In the genomic region with DNA sequence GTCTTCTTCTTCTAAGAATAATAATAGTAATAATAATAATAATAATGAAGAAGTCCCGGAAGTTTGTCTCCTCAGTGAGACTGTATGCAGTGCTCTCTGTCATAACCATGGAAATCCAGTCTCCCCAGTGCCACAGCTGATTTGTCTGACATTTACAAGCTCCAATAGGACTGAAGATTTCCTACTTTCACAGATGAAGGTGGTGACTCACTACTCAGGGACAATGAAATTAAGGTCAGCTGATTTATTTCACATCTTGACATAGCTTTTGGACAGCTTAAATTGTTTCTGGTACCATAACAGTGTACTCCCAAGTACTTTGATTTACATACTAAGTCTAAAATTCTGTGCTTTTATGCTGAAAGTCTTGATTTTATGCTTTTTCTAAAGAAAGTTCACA, we compare ENCODE assay signal across 14 cellular contexts. TPM values are rescaled to one million over a fixed set of nuclear protein-coding genes. Genes with fewer than 3 reads are reported as not detected.
DNase-seq lines count a peak whose midpoint lies in the region; ATAC-seq and TF ChIP-seq lines count a peak whose summit lies in the region.
"Had no signal": no experiment of that assay in that cellular context is flagged by ENCODE, and none has a peak within 500 bp of the region (broad histone marks: within the 10 kb centered on the region; RNA-seq: fewer than 3 reads in every experiment).

No MANE protein-coding gene starts in this region.

- no peak for TF ChIP-seq POLR2A in gastrocnemius medialis (IDR thresholded peaks at IDR 0.05)

- ATAC-seq in gastrocnemius medialis (peak; percentile 87 to 93), GM18867 (IDR thresholded peaks at IDR 0.05; ENCODE audit: unreplicated experiment) (no peak)
- ATAC-seq: stimulated activated naive B cell treated with anti-CD40 and anti-IgM and Interleukin-4, amounts not matched to agents 10 μg/mL and 1 μg/mL and 100 μg/mL, for 72 hours had no signal

- TF ChIP-seq CTCF in epithelial cell of esophagus (IDR thresholded peaks at IDR 0.05; ENCODE audit: insufficient read depth, low read depth, low read length, missing control alignments) = no peak
- no peak for TF ChIP-seq CTCF in right atrium auricular region (IDR thresholded peaks at IDR 0.05)
- TF ChIP-seq CTCF in gastrocnemius medialis (IDR thresholded peaks at IDR 0.05 in 4 of 5, conservative IDR thresholded peaks at IDR 0.05 in 1 of 5) = no peak

- H3K36me3 ChIP-seq in right atrium auricular region (no peaks in the 10 kb centered on the region), gastrocnemius medialis (no peaks in the 10 kb centered on the region)

- H3K9me3 ChIP-seq in right atrium auricular region (no peaks in the 10 kb centered on the region), gastrocnemius medialis (no peaks in the 10 kb centered on the region)

- in situ Hi-C loops in gastrocnemius medialis (cut with MboI; ENCODE audit: low sequenced_read_pairs in 4 of 4) = no loop called here

- intact Hi-C loops in gastrocnemius medialis (cut with DNase I; ENCODE audit: low total_unique reads) = no loop called here

- DNase-seq in MV-4-11 (lab: John Stamatoyannopoulos, UW) (peak; percentile 36), epithelial cell of esophagus (ENCODE audit: low read depth) (peak; percentile 64), right atrium auricular region (ENCODE audit: low spot score) (no peak), gastrocnemius medialis (peak in 1 of 2 donors; percentile 42), DMS 273 treated with DMSO at 0.1 percent for 48 hours (lab: John Stamatoyannopoulos, UW) (no peak), DMS53 treated with DMSO at 0.1 percent for 48 hours (lab: John Stamatoyannopoulos, UW; ENCODE audit: unreplicated experiment) (no peak)
- no peak for DNase-seq in activated effector memory CD4-positive, alpha-beta T cell treated with anti-CD3 and anti-CD28 coated beads, Interleukin-2, amount 50 U/mL, for 16 hours
- DNase-seq: activated CD4-positive, alpha-beta T cell treated with anti-CD3 and anti-CD28 coated beads for 4 hours; DMS53; NCI-H1048; SHP77; small intestine; stimulated activated naive B cell treated with anti-CD40 and anti-IgM and Interleukin-4, amounts not matched to agents 10 μg/mL and 1 μg/mL and 100 μg/mL, for 72 hours had no signal

- H3K27ac ChIP-seq in right atrium auricular region (peak overlapping the region; percentile 49 to 95), gastrocnemius medialis (peak overlapping the region in 1 of 4 donors; percentile 37)

- H3K4me1 ChIP-seq in right atrium auricular region (peaks cover 0 to 57% of the 10 kb centered on the region in 2 donors), gastrocnemius medialis (peaks cover 33 to 49% of the 10 kb centered on the region in 2 donors)

- no peak overlapping the region for H3K4me3 ChIP-seq in epithelial cell of esophagus (ENCODE audit: low read length)
- H3K4me3 ChIP-seq in right atrium auricular region = no peak overlapping the region
- H3K4me3 ChIP-seq in gastrocnemius medialis = no peak overlapping the region

- H3K27me3 ChIP-seq in right atrium auricular region (no peaks in the 10 kb centered on the region), gastrocnemius medialis (no peaks in the 10 kb centered on the region)

RNA-seq across cellular contexts. Expression of a gene that starts 6.9 kb away (rescaled TPM):
- total RNA-seq in right atrium auricular region (10 to 100 TPM; 63.2 to 69.4 TPM), gastrocnemius medialis (10 to 100 TPM; 30.0 to 56.6 (median 43.3) TPM)

Comparison
In these comparisons a context has a peak if more than half of its experiments do, and no peak if none do; other contexts are left out.
1. DNase-seq: peak in MV-4-11 (single experiment) and epithelial cell of esophagus (single experiment); none in right atrium auricular region (single experiment), DMS 273 treated with DMSO at 0.1 percent for 48 hours (single experiment), DMS53 treated with DMSO at 0.1 percent for 48 hours (single experiment) and activated effector memory CD4-positive, alpha-beta T cell treated with anti-CD3 and anti-CD28 coated beads, Interleukin-2, amount 50 U/mL, for 16 hours (single experiment).